In the genomic region with DNA sequence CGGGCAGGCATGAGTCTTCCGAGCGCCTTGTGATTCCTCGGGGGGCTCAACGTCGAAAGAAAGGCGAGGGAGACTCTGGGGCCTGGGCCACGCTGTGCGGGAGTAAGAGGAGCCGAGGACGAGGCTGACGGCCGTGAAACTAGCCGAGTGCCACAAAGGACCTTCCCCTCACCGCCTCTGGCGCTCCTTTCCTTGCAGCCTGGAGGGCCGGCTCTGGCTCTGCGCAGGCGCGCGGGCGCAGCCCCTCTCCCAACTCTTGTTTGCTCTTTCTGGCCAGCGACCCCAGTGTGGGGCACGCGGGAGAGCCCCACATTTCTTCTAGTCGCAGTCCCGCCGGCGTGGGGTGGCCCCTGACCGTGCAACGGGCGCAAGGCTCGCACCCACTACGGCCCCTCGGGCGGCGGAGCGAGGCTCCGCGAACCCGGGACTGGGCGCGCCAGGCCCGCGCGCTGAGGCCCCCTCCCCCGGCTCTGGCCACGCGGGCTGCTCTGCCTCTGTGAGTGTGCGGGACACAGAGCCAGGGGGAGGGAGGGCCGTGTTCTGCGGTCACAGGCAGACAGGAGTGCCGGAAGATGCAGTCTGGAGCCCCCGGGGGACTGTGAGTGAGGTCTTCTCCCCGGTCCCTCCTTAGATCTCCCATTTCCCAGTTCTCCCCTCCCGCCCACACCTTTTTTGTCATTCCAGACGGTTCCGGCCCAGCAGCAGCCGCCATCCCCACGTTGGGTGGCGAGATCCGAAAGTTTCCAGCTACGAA, we compare ENCODE assay signal across 8 cellular contexts. TPM values are rescaled to one million over a fixed set of nuclear protein-coding genes. Genes with fewer than 3 reads are reported as not detected.
A peak's percentile ranks its signal among the peaks of the same experiment; 100 is the strongest.
DNase-seq lines count a peak whose midpoint lies in the region; ATAC-seq and TF ChIP-seq lines count a peak whose summit lies in the region.

No MANE protein-coding gene starts in this region.

- no peaks in the 10 kb centered on the region for H3K36me3 Mint-ChIP-seq in natural killer cell

- H3F3A ChIP-seq in PC-9 (ENCODE audit: insufficient read depth, low read depth) = peaks cover 44% of the 10 kb centered on the region

- H3K4me1 ChIP-seq in PC-9 (replicated peaks; ENCODE audit: insufficient read depth) (peaks cover 19% of the 10 kb centered on the region), stomach smooth muscle (ENCODE audit: control insufficient read depth, insufficient read depth, low read length) (peaks cover 30% of the 10 kb centered on the region)

- ATAC-seq in natural killer cell (peak in 1 of 3 donors; percentile 5), GM19328 (IDR thresholded peaks at IDR 0.05; ENCODE audit: unreplicated experiment) (no peak)

- TF ChIP-seq CTCF in PC-9 (conservative IDR thresholded peaks at IDR 0.05) = no peak
- no peak for TF ChIP-seq CTCF in fibroblast of mammary gland (conservative IDR thresholded peaks at IDR 0.05; ENCODE audit: control insufficient read depth, insufficient read depth, low read depth, low read length)
- no peak for TF ChIP-seq CTCF in natural killer cell (IDR thresholded peaks at IDR 0.05)

- peaks cover 13% of the 10 kb centered on the region for H4K20me1 ChIP-seq in PC-9 (ENCODE audit: insufficient read depth)

- H3K79me2 ChIP-seq in PC-9 (ENCODE audit: low read depth) = peaks cover 44% of the 10 kb centered on the region

- H3K9me3 Mint-ChIP-seq in natural killer cell = no peaks in the 10 kb centered on the region

- H3K27me3 ChIP-seq in PC-9 (ENCODE audit: insufficient read depth, low read depth) = no peaks in the 10 kb centered on the region
- H3K27me3 ChIP-seq in stomach smooth muscle (ENCODE audit: control insufficient read depth in 1 of 2, insufficient read depth in 2 of 2, low read length in 2 of 2) = no peaks in the 10 kb centered on the region

- no peaks in the 10 kb centered on the region for H3K9me3 ChIP-seq in PC-9 (ENCODE audit: insufficient read depth, low read depth)
- no peaks in the 10 kb centered on the region for H3K9me3 ChIP-seq in stomach smooth muscle (ENCODE audit: control insufficient read depth in 2 of 2, low read length in 2 of 2)

- intact Hi-C loops in PC-9 (cut with micrococcal nuclease; ENCODE audit: unreplicated experiment) = loop anchor here (1.0 to 2.0 kb wide), 4 partner anchors 22 to 497 kb away; a partner anchor contains a TSS
- intact Hi-C loops in natural killer cell (cut with micrococcal nuclease) = loop anchor here (1.0 to 2.0 kb wide), 2 partner anchors 22 to 43 kb away; a partner anchor contains a TSS

- peak overlapping the region; percentile 95 for H3K4me2 ChIP-seq in PC-9

- H3K27ac ChIP-seq in PC-9 = peak overlapping the region; percentile 83
- peak overlapping the region; percentile 99 for H3K27ac ChIP-seq in stomach smooth muscle (ENCODE audit: low read length)

- H3K27me3 Mint-ChIP-seq in natural killer cell (ENCODE audit: low read depth in 2 of 2) = no peaks in the 10 kb centered on the region

- peak overlapping the region; percentile 93 to 99 for H3K27ac Mint-ChIP-seq in natural killer cell

- H3K4me1 Mint-ChIP-seq in natural killer cell = peaks cover 30 to 48% of the 10 kb centered on the region in 2 donors

- POLR2A ChIA-PET in PC-9 (lab: Charles Lee; ENCODE audit: unreplicated experiment) = interaction anchor here (0.6 to 3.0 kb wide), 8 partner anchors 21 to 1167 kb away, joined by 3 to 11 read pairs (median 4); a partner anchor contains a TSS

- DNase-seq in CD1c-positive myeloid dendritic cell (ENCODE audit: extremely low spot score) (peak; percentile 62), HT-29 (ENCODE audit: low spot score) (peak; percentile 46), PC-9 (peak; percentile 52 to 61), fibroblast of mammary gland (ENCODE audit: low read depth) (peak; percentile 61), natural killer cell (peak; percentile 49)
- peak; percentile 20 to 42 for DNase-seq in activated T-helper 1 cell treated with anti-CD3 and anti-CD28 coated beads, Interleukin-2, amount 50 U/mL, for 16 hours (ENCODE audit: low read depth in 1 of 2, low spot score in 1 of 2)

- BruUV-seq in PC-9 (replicated peaks; lab: Mats Ljungman, UMichigan) = no TSS peak

- CTCF ChIA-PET in PC-9 (lab: Charles Lee) = interaction anchor here (0.6 to 1.0 kb wide), 2 partner anchors 70 to 837 kb away, joined by 3 to 4 read pairs; no protein-coding TSS in a partner anchor

- 0 out of 2 replicates have a peak, but pooled peaks cover 6% of the 10 kb centered on the region for H3K36me3 ChIP-seq in PC-9 (ENCODE audit: low read depth)
- peaks cover 0 to 4% of the 10 kb centered on the region in 2 donors for H3K36me3 ChIP-seq in stomach smooth muscle (ENCODE audit: control insufficient read depth in 2 of 2, insufficient read depth in 2 of 2, low read length in 2 of 2)

- peak overlapping the region; percentile 91 for H2AFZ ChIP-seq in PC-9

- H3K9ac ChIP-seq in stomach smooth muscle (ENCODE audit: low read length in 2 of 2) = peak overlapping the region; percentile 82 to 96

- H3K4me3 ChIP-seq in PC-9 (peak overlapping the region; percentile 92), fibroblast of mammary gland (ENCODE audit: control insufficient read depth, low read depth, low read length) (peak overlapping the region; percentile 98), stomach smooth muscle (ENCODE audit: low read length in 2 of 2) (peak overlapping the region; percentile 64 to 98)

- no peaks in the 10 kb centered on the region for H3K9me2 ChIP-seq in PC-9 (ENCODE audit: insufficient read depth)

- H3K4me3 Mint-ChIP-seq in natural killer cell = peak overlapping the region; percentile 93

RNA-seq across cellular contexts. Expression of a gene that starts 1.0 kb away (rescaled TPM):
- 25.1 and 26.6 TPM in 2 replicates for total RNA-seq in HT-29 (2014; rRNA removed; shearing (Covaris generic))
- total RNA-seq in PC-9 (2021) = 50.0 and 57.4 TPM in 2 replicates
- 10 to 100 TPM; 26.4 to 42.2 (median 32.6) TPM for total RNA-seq in natural killer cell

RNA-seq across cellular contexts. Expression of a gene that starts 20.9 kb away (rescaled TPM):
- total RNA-seq in HT-29 (2014; rRNA removed; shearing (Covaris generic)) = 64.1 and 69.5 TPM in 2 replicates
- total RNA-seq in PC-9 (2021) (49.1 and 62.9 TPM in 2 replicates), natural killer cell (10 to 100 TPM; 31.8 to 41.8 (median 37.6) TPM)

RNA-seq across cellular contexts. Expression of a gene that starts 21.3 kb away (rescaled TPM):
- 48.3 and 52.1 TPM in 2 replicates for total RNA-seq in HT-29 (2014; rRNA removed; shearing (Covaris generic))
- total RNA-seq in PC-9 (2021) = 76.7 and 80.0 TPM in 2 replicates
- total RNA-seq in natural killer cell = 10 to 100 TPM; 77.9 to 99.8 (median 89.5) TPM
